In genomic region chr18:50981381-50981780, GRCh38 we compare ENCODE assay signal across 16 cellular contexts. TPM values are rescaled to one million over a fixed set of nuclear protein-coding genes. Genes with fewer than 3 reads are reported as not detected.
DNase-seq lines count a peak whose midpoint lies in the region; ATAC-seq and TF ChIP-seq lines count a peak whose summit lies in the region.
"Had no signal": no experiment of that assay in that cellular context is flagged by ENCODE, and none has a peak within 500 bp of the region (broad histone marks: within the 10 kb centered on the region; RNA-seq: fewer than 3 reads in every experiment).

No MANE protein-coding gene starts in this region.

- H3F3A ChIP-seq in PC-9 (ENCODE audit: insufficient read depth, low read depth): no peaks in the 10 kb centered on the region

- H3K4me3 ChIP-seq in BJ (ENCODE audit: low read depth, low read length): no peak overlapping the region
- no peak overlapping the region for H3K4me3 ChIP-seq in PC-9

- no peaks in the 10 kb centered on the region for H3K4me1 Mint-ChIP-seq in activated T-cell treated with anti-CD3 and anti-CD28 coated beads, Interleukin-2, amount 50 U/mL, for 72 hours (ENCODE audit: low read depth)

- H3K27ac Mint-ChIP-seq in activated T-cell treated with anti-CD3 and anti-CD28 coated beads, Interleukin-2, amount 50 U/mL, for 72 hours: no peak overlapping the region
- H3K27ac Mint-ChIP-seq: CD4-positive, alpha-beta memory T cell had no signal

- intact Hi-C loops in PC-9 (cut with micrococcal nuclease; ENCODE audit: unreplicated experiment): no loop called here

- H3K27me3 ChIP-seq in BJ (ENCODE audit: control insufficient read depth, insufficient read depth, low read length) (no peaks in the 10 kb centered on the region), PC-9 (ENCODE audit: insufficient read depth, low read depth) (no peaks in the 10 kb centered on the region), foreskin keratinocyte (no peaks in the 10 kb centered on the region)

- BruUV-seq in PC-9 (replicated peaks; lab: Mats Ljungman, UMichigan): no TSS peak

- H3K9me3 Mint-ChIP-seq in activated T-cell treated with anti-CD3 and anti-CD28 coated beads, Interleukin-2, amount 50 U/mL, for 72 hours: peaks cover 3 to 5% of the 10 kb centered on the region in 2 donors

- H3K4me1 ChIP-seq in PC-9 (replicated peaks; ENCODE audit: insufficient read depth) (peaks cover 14% of the 10 kb centered on the region; the same call in 1 of the 2 replicates), foreskin keratinocyte (no peaks in the 10 kb centered on the region)

- TF ChIP-seq CTCF in BJ (IDR thresholded peaks at IDR 0.05; ENCODE audit: insufficient read depth, low read depth, low read length) (no peak), PC-9 (conservative IDR thresholded peaks at IDR 0.05) (no peak), foreskin keratinocyte (conservative IDR thresholded peaks at IDR 0.05) (no peak)

- H2AFZ ChIP-seq in PC-9: no peak overlapping the region

- H3K9me2 ChIP-seq in PC-9 (ENCODE audit: insufficient read depth): no peaks in the 10 kb centered on the region

- peak; percentile 4 for DNase-seq in BJ (ENCODE audit: low read depth)
- DNase-seq in PC-9: peak; percentile 3 to 87
- peak; percentile 11 to 34 for DNase-seq in foreskin keratinocyte
- peak; percentile 48 for DNase-seq in renal cortical epithelial cell (ENCODE audit: low read depth)
- DNase-seq in activated T-cell treated with anti-CD3 and anti-CD28 coated beads, Interleukin-2, amount 50 U/mL, for 72 hours: no peak
- DNase-seq in stimulated activated CD4-positive, alpha-beta T cell treated with anti-CD3 and anti-CD28 coated beads, Interleukin-4, amount 100 ng/mL, for 1 hour: no peak
- no peak for DNase-seq in stimulated activated naive CD4-positive, alpha-beta T cell (lab: John Stamatoyannopoulos, UW)
- DNase-seq: AML-193; CD4-positive, alpha-beta memory T cell; DND-41; KBM-7; NCI-H1092; NCI-H187 had no signal

- H3K4me2 ChIP-seq in PC-9: no peak overlapping the region

- peaks cover 8% of the 10 kb centered on the region for H3K36me3 ChIP-seq in BJ (ENCODE audit: control insufficient read depth, insufficient read depth, low read length)
- H3K36me3 ChIP-seq in PC-9 (ENCODE audit: low read depth): peaks cover 22% of the 10 kb centered on the region

- POLR2A ChIA-PET in BJ (lab: Charles Lee) (no interaction called here), PC-9 (lab: Charles Lee; ENCODE audit: unreplicated experiment) (interaction anchor here (0.6 kb wide), 3 partner anchors 14 to 217 kb away, joined by 3 to 41 read pairs (median 4); partner anchors contain the start of gene ELAC1)

- H3K36me3 Mint-ChIP-seq in activated T-cell treated with anti-CD3 and anti-CD28 coated beads, Interleukin-2, amount 50 U/mL, for 72 hours (ENCODE audit: insufficient read depth in 2 of 2): peaks cover 16 to 19% of the 10 kb centered on the region in 2 donors

- no peaks in the 10 kb centered on the region for H4K20me1 ChIP-seq in PC-9 (ENCODE audit: insufficient read depth)

- no peak overlapping the region for H3K4me3 Mint-ChIP-seq in activated T-cell treated with anti-CD3 and anti-CD28 coated beads, Interleukin-2, amount 50 U/mL, for 72 hours
- H3K4me3 Mint-ChIP-seq: CD4-positive, alpha-beta memory T cell had no signal

- no peaks in the 10 kb centered on the region for H3K27me3 Mint-ChIP-seq in activated T-cell treated with anti-CD3 and anti-CD28 coated beads, Interleukin-2, amount 50 U/mL, for 72 hours (ENCODE audit: low read depth)
- H3K27me3 Mint-ChIP-seq: CD4-positive, alpha-beta memory T cell had no signal

- no peaks in the 10 kb centered on the region for H3K79me2 ChIP-seq in PC-9 (ENCODE audit: low read depth)

- peaks cover 6% of the 10 kb centered on the region; the same call in 1 of the 2 replicates for H3K9me3 ChIP-seq in PC-9 (ENCODE audit: insufficient read depth, low read depth)

- CTCF ChIA-PET in BJ (lab: Yijun Ruan, JAX) (no interaction called here), PC-9 (lab: Charles Lee) (interaction anchor here (0.6 kb wide), 1 partner anchor 33 kb away, joined by 8 read pairs; no protein-coding TSS in a partner anchor)

- ATAC-seq in foreskin keratinocyte (no peak), GM18909 (IDR thresholded peaks at IDR 0.05; ENCODE audit: poor library complexity, unreplicated experiment) (no peak)
- ATAC-seq in activated T-cell treated with anti-CD3 and anti-CD28 coated beads, Interleukin-2, amount 50 U/mL, for 72 hours (replicated peaks in 1 of 2): no peak
- ATAC-seq: Panc1, Right ventricle myocardium inferior had no signal

- H3K27ac ChIP-seq in PC-9: peak overlapping the region; percentile 63
- no peak overlapping the region for H3K27ac ChIP-seq in foreskin keratinocyte

RNA-seq across cellular contexts. Expression of gene ELAC1, which starts 13.5 kb away (rescaled TPM):
- 4.4 and 7.9 TPM in 2 replicates for polyA plus RNA-seq in BJ (2011; rRNA removed)
- polyA minus RNA-seq in BJ (2011; rRNA and poly(A)+ RNA removed): 2.9 and 5.1 TPM in 2 replicates
- 5.2 and 6.0 TPM in 2 replicates for total RNA-seq in PC-9 (2021)
- 7.2 and 7.9 TPM in 2 replicates for total RNA-seq in foreskin keratinocyte
- 6.8 and 7.3 TPM in 2 replicates for polyA plus RNA-seq in foreskin keratinocyte
- total RNA-seq in renal cortical epithelial cell: 6.6 and 10.6 TPM in 2 replicates
- total RNA-seq in activated T-cell treated with anti-CD3 and anti-CD28 coated beads, Interleukin-2, amount 50 U/mL, for 72 hours: 1 to 10 TPM; 8.8 to 9.4 TPM

RNA-seq across cellular contexts. Expression of gene SMAD4, which starts 48.6 kb away (rescaled TPM):
- 85.8 and 101 TPM in 2 replicates for polyA plus RNA-seq in BJ (2011; rRNA removed)
- 48.9 and 51.7 TPM in 2 replicates for polyA minus RNA-seq in BJ (2011; rRNA and poly(A)+ RNA removed)
- 51.2 and 60.7 TPM in 2 replicates for total RNA-seq in PC-9 (2021)
- total RNA-seq in foreskin keratinocyte: 60.1 and 68.2 TPM in 2 replicates
- 8.1 and 11.5 TPM in 2 replicates for polyA plus RNA-seq in foreskin keratinocyte
- 92.9 and 196 TPM in 2 replicates for total RNA-seq in renal cortical epithelial cell
- 10 to 100 TPM; 84.7 to 97.0 TPM for total RNA-seq in activated T-cell treated with anti-CD3 and anti-CD28 coated beads, Interleukin-2, amount 50 U/mL, for 72 hours

Comparison
In these comparisons a context has a peak if more than half of its experiments do, and no peak if none do; other contexts are left out.
1. DNase-seq: peak in BJ (single experiment), PC-9 (2 of 2), foreskin keratinocyte (2 of 2) and renal cortical epithelial cell (single experiment); none in activated T-cell treated with anti-CD3 and anti-CD28 coated beads, Interleukin-2, amount 50 U/mL, for 72 hours (0 of 2), stimulated activated CD4-positive, alpha-beta T cell treated with anti-CD3 and anti-CD28 coated beads, Interleukin-4, amount 100 ng/mL, for 1 hour (single experiment) and stimulated activated naive CD4-positive, alpha-beta T cell (0 of 6).